In the genomic region with DNA sequence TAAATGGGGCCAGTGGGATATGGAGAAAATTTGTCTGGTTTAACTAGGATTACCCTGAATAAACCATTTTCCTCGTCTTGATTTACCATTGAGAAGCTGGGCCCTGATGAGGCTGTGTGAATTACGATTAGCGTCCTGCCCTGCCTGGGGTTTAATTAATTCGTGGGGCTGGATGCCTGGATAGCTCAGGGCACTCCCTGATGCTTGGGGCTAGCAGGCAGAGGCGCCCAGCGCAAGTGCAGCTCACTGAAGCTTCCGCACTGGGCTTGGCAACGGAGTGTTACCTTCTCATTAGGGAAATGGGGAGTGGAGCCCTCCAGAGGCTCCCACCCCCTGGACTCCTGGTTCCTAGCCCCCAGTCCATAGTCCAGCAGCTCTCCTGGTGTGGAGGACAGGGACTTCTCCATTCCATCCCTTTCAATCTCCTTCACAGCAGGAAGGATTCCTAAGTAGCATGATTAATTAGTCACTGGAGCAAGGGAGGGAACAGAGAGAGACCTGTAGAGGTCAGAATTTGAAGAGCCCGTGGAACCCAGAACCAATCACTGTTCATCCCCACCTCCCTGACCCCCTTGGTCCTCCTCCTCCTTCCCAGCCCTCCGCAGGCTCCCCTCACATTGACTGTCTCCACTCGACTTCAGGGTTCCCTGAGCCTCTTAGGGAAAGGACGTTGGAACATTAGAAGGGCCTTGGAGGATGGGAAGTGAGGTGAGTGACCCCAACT, we compare ENCODE assay signal across 13 cellular contexts.
DNase-seq lines count a peak whose midpoint lies in the region; ATAC-seq and TF ChIP-seq lines count a peak whose summit lies in the region.
"Had no signal": no experiment of that assay in that cellular context is flagged by ENCODE, and none has a peak within 500 bp of the region (broad histone marks: within the 10 kb centered on the region; RNA-seq: fewer than 3 reads in every experiment).

No MANE protein-coding gene starts in this region.

- ATAC-seq in WTC11 (peak; percentile 69), HG03439 (IDR thresholded peaks at IDR 0.05; ENCODE audit: unreplicated experiment) (no peak), GM21526 (IDR thresholded peaks at IDR 0.05; ENCODE audit: low FRiP score, unreplicated experiment) (no peak)
- ATAC-seq: GM12878, HepG2 had no signal

- H3K4me1 Mint-ChIP-seq in WTC11, result peaks cover 9% of the 10 kb centered on the region; the same call in 1 of the 2 replicates
- H3K4me1 Mint-ChIP-seq: CD8-positive, alpha-beta memory T cell had no signal

- CTCF ChIA-PET in WTC11 (lab: Charles Lee), result interaction anchor here (0.6 to 1.7 kb wide), 11 partner anchors 14 to 419 kb away, joined by 3 to 8 read pairs (median 3); no protein-coding TSS in a partner anchor

- H3K36me3 Mint-ChIP-seq in WTC11, result peaks cover 3% of the 10 kb centered on the region; the same call in 1 of the 2 replicates

- intact Hi-C loops in posterior vena cava (cut with DNase I), result loop anchor here in 1 of 2 donors (5.0 kb wide), 1 partner anchor 302 kb away; no protein-coding TSS in a partner anchor
- intact Hi-C loops in cardiac septum (cut with DNase I), result no loop called here

- peaks cover 27% of the 10 kb centered on the region for H3K9me3 Mint-ChIP-seq in WTC11

- no peak overlapping the region for H3K27ac Mint-ChIP-seq in WTC11

- DNase-seq in ELF-1 (ENCODE audit: low read depth, low spot score) (peak; percentile 13), WTC11 (ENCODE audit: low spot score) (no peak), left kidney (ENCODE audit: low read depth, low spot score) (peak; percentile 35), posterior vena cava (ENCODE audit: low spot score) (peak; percentile 53), COLO829 (ENCODE audit: low spot score) (no peak), cardiac septum (ENCODE audit: low spot score) (no peak)
- DNase-seq: AML-193; CD8-positive, alpha-beta memory T cell; DMS53 had no signal

- no peak overlapping the region for H3K4me3 Mint-ChIP-seq in WTC11
- H3K4me3 Mint-ChIP-seq: CD8-positive, alpha-beta memory T cell had no signal

- no peaks in the 10 kb centered on the region; the same call in 1 of the 2 replicates for H3K27me3 Mint-ChIP-seq in WTC11 (ENCODE audit: low read depth)

- TF ChIP-seq CTCF in WTC11 (IDR thresholded peaks at IDR 0.05), result no peak

- POLR2A ChIA-PET in WTC11 (lab: Charles Lee), result no interaction called here

TF ChIP-seq in WTC11, 78 proteins besides CTCF, POLR2A, EP300 and RAD21:
- no peak for TF ChIP-seq NR2C2 (CRISPR knock-in tag; IDR thresholded peaks at IDR 0.05)
- no peak for TF ChIP-seq IRF2 (CRISPR knock-in tag; IDR thresholded peaks at IDR 0.05; ENCODE audit: borderline replicate concordance, low read depth)
- TF ChIP-seq, protein P1, sequence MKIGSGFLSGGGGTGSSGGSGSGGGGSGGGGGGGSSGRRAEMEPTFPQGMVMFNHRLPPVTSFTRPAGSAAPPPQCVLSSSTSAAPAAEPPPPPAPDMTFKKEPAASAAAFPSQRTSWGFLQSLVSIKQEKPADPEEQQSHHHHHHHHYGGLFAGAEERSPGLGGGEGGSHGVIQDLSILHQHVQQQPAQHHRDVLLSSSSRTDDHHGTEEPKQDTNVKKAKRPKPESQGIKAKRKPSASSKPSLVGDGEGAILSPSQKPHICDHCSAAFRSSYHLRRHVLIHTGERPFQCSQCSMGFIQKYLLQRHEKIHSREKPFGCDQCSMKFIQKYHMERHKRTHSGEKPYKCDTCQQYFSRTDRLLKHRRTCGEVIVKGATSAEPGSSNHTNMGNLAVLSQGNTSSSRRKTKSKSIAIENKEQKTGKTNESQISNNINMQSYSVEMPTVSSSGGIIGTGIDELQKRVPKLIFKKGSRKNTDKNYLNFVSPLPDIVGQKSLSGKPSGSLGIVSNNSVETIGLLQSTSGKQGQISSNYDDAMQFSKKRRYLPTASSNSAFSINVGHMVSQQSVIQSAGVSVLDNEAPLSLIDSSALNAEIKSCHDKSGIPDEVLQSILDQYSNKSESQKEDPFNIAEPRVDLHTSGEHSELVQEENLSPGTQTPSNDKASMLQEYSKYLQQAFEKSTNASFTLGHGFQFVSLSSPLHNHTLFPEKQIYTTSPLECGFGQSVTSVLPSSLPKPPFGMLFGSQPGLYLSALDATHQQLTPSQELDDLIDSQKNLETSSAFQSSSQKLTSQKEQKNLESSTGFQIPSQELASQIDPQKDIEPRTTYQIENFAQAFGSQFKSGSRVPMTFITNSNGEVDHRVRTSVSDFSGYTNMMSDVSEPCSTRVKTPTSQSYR (CRISPR knock-in tag; IDR thresholded peaks at IDR 0.05), result no peak
- TF ChIP-seq ETV6 (CRISPR knock-in tag; IDR thresholded peaks at IDR 0.05), result no peak
- TF ChIP-seq, protein P2, sequence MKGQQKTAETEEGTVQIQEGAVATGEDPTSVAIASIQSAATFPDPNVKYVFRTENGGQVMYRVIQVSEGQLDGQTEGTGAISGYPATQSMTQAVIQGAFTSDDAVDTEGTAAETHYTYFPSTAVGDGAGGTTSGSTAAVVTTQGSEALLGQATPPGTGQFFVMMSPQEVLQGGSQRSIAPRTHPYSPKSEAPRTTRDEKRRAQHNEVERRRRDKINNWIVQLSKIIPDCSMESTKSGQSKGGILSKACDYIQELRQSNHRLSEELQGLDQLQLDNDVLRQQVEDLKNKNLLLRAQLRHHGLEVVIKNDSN (CRISPR knock-in tag; IDR thresholded peaks at IDR 0.05), result no peak
- TF ChIP-seq TEAD1 (CRISPR knock-in tag; IDR thresholded peaks at IDR 0.05), result no peak
- TF ChIP-seq, protein P3, sequence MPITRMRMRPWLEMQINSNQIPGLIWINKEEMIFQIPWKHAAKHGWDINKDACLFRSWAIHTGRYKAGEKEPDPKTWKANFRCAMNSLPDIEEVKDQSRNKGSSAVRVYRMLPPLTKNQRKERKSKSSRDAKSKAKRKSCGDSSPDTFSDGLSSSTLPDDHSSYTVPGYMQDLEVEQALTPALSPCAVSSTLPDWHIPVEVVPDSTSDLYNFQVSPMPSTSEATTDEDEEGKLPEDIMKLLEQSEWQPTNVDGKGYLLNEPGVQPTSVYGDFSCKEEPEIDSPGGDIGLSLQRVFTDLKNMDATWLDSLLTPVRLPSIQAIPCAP (CRISPR knock-in tag; IDR thresholded peaks at IDR 0.05), result no peak
- TF ChIP-seq GABPB1 (CRISPR knock-in tag; IDR thresholded peaks at IDR 0.05), result no peak
- TF ChIP-seq, protein P4, sequence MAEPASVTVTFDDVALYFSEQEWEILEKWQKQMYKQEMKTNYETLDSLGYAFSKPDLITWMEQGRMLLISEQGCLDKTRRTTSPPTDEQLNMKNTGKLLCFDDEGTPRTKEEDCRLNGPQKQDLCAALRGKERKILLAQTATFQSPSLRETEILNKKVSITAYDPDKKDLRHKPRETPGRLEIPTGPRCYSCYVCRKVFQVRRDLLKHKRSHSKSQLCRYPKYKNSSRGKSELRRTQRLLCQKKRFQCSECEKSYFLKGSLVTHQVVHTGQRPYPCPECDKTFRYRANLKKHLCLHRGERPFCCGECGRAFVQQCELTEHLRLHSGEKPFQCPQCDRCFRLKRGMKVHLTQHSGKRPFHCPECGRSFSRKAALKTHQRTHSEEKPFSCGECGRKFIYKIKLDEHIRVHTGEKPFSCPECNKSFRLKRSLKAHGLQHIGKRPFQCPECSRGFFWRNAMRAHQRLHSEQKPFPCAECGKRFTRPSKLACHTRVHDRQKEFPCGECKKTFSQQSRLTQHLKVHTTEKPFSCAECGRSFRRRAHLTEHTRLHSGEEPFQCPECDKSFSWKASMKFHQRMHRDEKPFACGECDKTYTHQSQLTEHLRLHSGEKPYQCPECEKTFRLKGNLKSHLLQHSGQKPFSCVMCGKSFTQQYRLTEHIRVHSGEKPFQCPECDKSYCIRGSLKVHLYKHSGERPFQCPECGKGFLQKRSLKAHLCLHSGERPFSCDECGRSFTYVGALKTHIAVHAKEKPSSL (CRISPR knock-in tag; conservative IDR thresholded peaks at IDR 0.05), result no peak
- no peak for TF ChIP-seq SP1 (CRISPR knock-in tag; conservative IDR thresholded peaks at IDR 0.05)

Comparison
In these comparisons a context has a peak if more than half of its experiments do, and no peak if none do; other contexts are left out.
1. DNase-seq: peak in ELF-1 (single experiment), left kidney (single experiment) and posterior vena cava (single experiment); none in WTC11 (single experiment), COLO829 (single experiment) and cardiac septum (single experiment).